ENCODE assay signal across 1 cellular context in the genomic region with DNA sequence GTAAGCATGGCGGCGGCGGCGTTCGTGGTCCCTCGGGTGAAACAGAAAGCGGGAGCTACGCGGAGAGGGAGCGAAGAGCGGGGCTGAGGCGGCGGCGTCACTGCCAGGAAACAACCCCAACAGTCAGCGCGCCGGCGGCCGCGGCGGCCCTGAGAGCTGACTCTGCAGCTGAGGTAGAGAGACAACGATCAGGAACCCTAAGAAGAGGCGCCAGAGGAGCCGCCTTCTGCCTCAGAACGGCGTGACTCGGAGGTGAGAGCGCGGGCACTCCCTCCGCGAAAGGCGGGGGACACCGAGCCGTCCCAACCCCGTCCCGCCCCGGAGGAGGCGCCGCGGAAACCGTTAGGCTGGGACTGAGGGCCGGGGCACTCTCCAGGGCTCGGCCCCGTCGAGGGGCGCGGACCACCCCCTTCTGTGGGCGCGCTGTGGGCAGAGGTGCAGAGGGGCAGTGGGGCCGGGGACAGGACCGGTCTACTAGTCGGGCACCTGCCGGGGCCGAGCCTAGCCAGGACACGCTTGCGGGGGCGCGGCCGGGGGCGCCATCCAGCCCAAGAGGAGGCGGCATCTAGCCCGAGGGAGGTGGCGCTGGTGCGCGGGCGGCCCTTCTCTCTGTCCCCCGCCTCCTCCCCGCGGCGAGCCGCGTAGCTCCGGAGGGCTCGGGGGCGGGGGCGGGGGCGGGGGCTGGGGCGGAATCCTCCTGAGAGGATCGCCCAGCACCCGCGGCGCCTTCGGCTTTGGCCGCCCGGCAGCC.
TF ChIP-seq lines count a peak whose summit lies in the region.

No MANE protein-coding gene starts in this region.

TF ChIP-seq in WTC11, 78 proteins besides CTCF, POLR2A, EP300 and RAD21 (continued from another document):
- TF ChIP-seq ZNF281 (CRISPR knock-in tag; IDR thresholded peaks at IDR 0.05) (0 out of 2 replicates have a peak, but pooled peaks have one; percentile 60), GABPB1 (CRISPR knock-in tag; IDR thresholded peaks at IDR 0.05) (no peak), ZNF138 (CRISPR knock-in tag; conservative IDR thresholded peaks at IDR 0.05) (no peak), SMAD4 (CRISPR knock-in tag; IDR thresholded peaks at IDR 0.05) (no peak), ZNF423 (CRISPR knock-in tag; IDR thresholded peaks at IDR 0.05) (no peak), FOXP1 (CRISPR knock-in tag; IDR thresholded peaks at IDR 0.05; ENCODE audit: borderline replicate concordance) (peak; percentile 69; the same call in 1 of the 2 replicates), ZNF671 (CRISPR knock-in tag; IDR thresholded peaks at IDR 0.05) (no peak), E2F5 (CRISPR knock-in tag; IDR thresholded peaks at IDR 0.05) (0 out of 2 replicates have a peak, but pooled peaks have one; percentile 47), AR (CRISPR knock-in tag; IDR thresholded peaks at IDR 0.05) (no peak), ZNF425 (CRISPR knock-in tag; conservative IDR thresholded peaks at IDR 0.05) (no peak), FOXK1 (CRISPR knock-in tag; IDR thresholded peaks at IDR 0.05) (no peak), PRRX2 (CRISPR knock-in tag; IDR thresholded peaks at IDR 0.05) (no peak), NR1H2 (CRISPR knock-in tag; IDR thresholded peaks at IDR 0.05) (no peak), SMAD3 (CRISPR knock-in tag; IDR thresholded peaks at IDR 0.05; ENCODE audit: borderline replicate concordance) (no peak), STAT6 (CRISPR knock-in tag; conservative IDR thresholded peaks at IDR 0.05; ENCODE audit: low read depth) (no peak), ZSCAN18 (CRISPR knock-in tag; IDR thresholded peaks at IDR 0.05) (no peak), NFYB (CRISPR knock-in tag; conservative IDR thresholded peaks at IDR 0.05; ENCODE audit: low read depth) (no peak)
- TF ChIP-seq, protein P1, sequence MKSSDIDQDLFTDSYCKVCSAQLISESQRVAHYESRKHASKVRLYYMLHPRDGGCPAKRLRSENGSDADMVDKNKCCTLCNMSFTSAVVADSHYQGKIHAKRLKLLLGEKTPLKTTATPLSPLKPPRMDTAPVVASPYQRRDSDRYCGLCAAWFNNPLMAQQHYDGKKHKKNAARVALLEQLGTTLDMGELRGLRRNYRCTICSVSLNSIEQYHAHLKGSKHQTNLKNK (CRISPR knock-in tag; IDR thresholded peaks at IDR 0.05) = no peak
- TF ChIP-seq, protein P2, sequence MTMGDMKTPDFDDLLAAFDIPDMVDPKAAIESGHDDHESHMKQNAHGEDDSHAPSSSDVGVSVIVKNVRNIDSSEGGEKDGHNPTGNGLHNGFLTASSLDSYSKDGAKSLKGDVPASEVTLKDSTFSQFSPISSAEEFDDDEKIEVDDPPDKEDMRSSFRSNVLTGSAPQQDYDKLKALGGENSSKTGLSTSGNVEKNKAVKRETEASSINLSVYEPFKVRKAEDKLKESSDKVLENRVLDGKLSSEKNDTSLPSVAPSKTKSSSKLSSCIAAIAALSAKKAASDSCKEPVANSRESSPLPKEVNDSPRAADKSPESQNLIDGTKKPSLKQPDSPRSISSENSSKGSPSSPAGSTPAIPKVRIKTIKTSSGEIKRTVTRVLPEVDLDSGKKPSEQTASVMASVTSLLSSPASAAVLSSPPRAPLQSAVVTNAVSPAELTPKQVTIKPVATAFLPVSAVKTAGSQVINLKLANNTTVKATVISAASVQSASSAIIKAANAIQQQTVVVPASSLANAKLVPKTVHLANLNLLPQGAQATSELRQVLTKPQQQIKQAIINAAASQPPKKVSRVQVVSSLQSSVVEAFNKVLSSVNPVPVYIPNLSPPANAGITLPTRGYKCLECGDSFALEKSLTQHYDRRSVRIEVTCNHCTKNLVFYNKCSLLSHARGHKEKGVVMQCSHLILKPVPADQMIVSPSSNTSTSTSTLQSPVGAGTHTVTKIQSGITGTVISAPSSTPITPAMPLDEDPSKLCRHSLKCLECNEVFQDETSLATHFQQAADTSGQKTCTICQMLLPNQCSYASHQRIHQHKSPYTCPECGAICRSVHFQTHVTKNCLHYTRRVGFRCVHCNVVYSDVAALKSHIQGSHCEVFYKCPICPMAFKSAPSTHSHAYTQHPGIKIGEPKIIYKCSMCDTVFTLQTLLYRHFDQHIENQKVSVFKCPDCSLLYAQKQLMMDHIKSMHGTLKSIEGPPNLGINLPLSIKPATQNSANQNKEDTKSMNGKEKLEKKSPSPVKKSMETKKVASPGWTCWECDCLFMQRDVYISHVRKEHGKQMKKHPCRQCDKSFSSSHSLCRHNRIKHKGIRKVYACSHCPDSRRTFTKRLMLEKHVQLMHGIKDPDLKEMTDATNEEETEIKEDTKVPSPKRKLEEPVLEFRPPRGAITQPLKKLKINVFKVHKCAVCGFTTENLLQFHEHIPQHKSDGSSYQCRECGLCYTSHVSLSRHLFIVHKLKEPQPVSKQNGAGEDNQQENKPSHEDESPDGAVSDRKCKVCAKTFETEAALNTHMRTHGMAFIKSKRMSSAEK (CRISPR knock-in tag; IDR thresholded peaks at IDR 0.05; ENCODE audit: borderline replicate concordance) = no peak
